In the genomic region with DNA sequence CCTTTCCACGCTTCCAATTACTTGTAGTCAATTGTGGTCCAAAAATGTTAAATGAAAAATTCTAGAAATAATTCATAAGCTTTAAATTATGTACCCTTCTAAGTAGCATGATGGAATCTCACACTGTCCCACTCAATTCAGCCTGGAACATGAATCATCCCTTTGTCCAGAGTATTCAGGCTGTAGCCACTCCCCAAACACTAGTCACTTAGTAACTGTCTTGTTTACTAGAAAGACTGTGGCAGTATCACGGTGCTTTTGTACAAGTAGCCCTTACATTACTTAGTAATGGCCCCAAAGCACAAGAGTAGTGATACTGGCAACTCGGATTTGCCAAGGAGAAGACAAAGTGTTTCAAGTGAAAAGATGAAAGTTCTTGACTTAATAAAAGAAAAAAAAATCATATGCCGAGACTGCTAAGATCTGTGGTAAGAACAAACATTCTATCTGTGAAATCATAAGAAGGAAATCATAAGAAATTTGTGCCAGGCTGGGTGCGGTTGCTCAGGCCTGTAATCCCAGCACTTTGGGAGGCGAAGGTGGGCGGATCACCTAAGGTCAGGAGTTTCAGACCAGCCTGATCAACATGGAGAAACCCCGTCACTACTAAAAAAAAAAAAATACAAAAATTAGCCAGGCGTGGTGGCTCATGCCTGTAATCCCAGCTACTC, we compare ENCODE assay signal across 10 cellular contexts.
A peak's percentile ranks its signal among the peaks of the same experiment; 100 is the strongest.
DNase-seq lines count a peak whose midpoint lies in the region; ATAC-seq, FAIRE-seq and TF ChIP-seq lines count a peak whose summit lies in the region.
"Had no signal": no experiment of that assay in that cellular context is flagged by ENCODE, and none has a peak within 500 bp of the region (broad histone marks: within the 10 kb centered on the region; RNA-seq: fewer than 3 reads in every experiment).

No MANE protein-coding gene starts in this region.

- POLR2A ChIA-PET in CD8-positive, alpha-beta T cell (lab: Charles Lee), result no interaction called here

- no peaks in the 10 kb centered on the region for H3K9me3 Mint-ChIP-seq in CD8-positive, alpha-beta T cell
- H3K9me3 Mint-ChIP-seq in activated naive CD4-positive, alpha-beta T cell treated with anti-CD3 and anti-CD28 coated beads, Interleukin-2, amount 50 U/mL, for 72 hours, result no peaks in the 10 kb centered on the region

- TF ChIP-seq CTCF in CD8-positive, alpha-beta T cell (IDR thresholded peaks at IDR 0.05), result no peak

- H3K27me3 ChIP-seq in CD8-positive, alpha-beta T cell (ENCODE audit: insufficient read depth, low read length), result no peaks in the 10 kb centered on the region
- H3K27me3 ChIP-seq: sigmoid colon had no signal

- in situ Hi-C loops in ACHN (cut with HindIII; ENCODE audit: low pct_ligation_motif_present, low pct_unique_long_range_greater_than_20kb, low sequenced_read_pairs), result no loop called here

- H3K36me3 Mint-ChIP-seq in CD8-positive, alpha-beta T cell, result peaks cover 36% of the 10 kb centered on the region
- peaks cover 3 to 16% of the 10 kb centered on the region in 2 donors for H3K36me3 Mint-ChIP-seq in activated naive CD4-positive, alpha-beta T cell treated with anti-CD3 and anti-CD28 coated beads, Interleukin-2, amount 50 U/mL, for 72 hours

- H3K4me3 ChIP-seq in CD8-positive, alpha-beta T cell (ENCODE audit: low read depth, low read length), result no peak overlapping the region
- H3K4me3 ChIP-seq: sigmoid colon had no signal

- CTCF ChIA-PET in CD8-positive, alpha-beta T cell (lab: Charles Lee), result no interaction called here

- peaks cover 6% of the 10 kb centered on the region for H3K36me3 ChIP-seq in CD8-positive, alpha-beta T cell (ENCODE audit: insufficient read depth, low read length)

- no peaks in the 10 kb centered on the region for H3K4me1 ChIP-seq in CD8-positive, alpha-beta T cell (ENCODE audit: insufficient read depth, low read length)
- H3K4me1 ChIP-seq: sigmoid colon had no signal

- no peak overlapping the region for H3K27ac ChIP-seq in CD8-positive, alpha-beta T cell (ENCODE audit: low read depth, low read length)
- H3K27ac ChIP-seq: sigmoid colon had no signal

- peak; percentile 89 for DNase-seq in ACHN
- DNase-seq in HTR-8/SVneo (ENCODE audit: insufficient read length, low spot score), result peak; percentile 11
- peak; percentile 8 for DNase-seq in brain pericyte (ENCODE audit: low read depth, low spot score)
- DNase-seq in left colon, result no peak
- DNase-seq in CD8-positive, alpha-beta T cell, result no peak
- no peak for DNase-seq in activated naive CD4-positive, alpha-beta T cell treated with anti-CD3 and anti-CD28 coated beads, Interleukin-2, amount 50 U/mL, for 72 hours (ENCODE audit: low spot score in 2 of 2)
- DNase-seq: sigmoid colon had no signal

- no peak for FAIRE-seq in HTR-8/SVneo (lab: Jason Lieb, UNC)
- FAIRE-seq: D721Med had no signal

- no peaks in the 10 kb centered on the region for H3K27me3 Mint-ChIP-seq in CD8-positive, alpha-beta T cell (ENCODE audit: low read depth)

- H3K9me3 ChIP-seq in CD8-positive, alpha-beta T cell (ENCODE audit: low read length), result no peaks in the 10 kb centered on the region
- H3K9me3 ChIP-seq: sigmoid colon had no signal

- ATAC-seq in left colon (peak; percentile 80), HG02588 (IDR thresholded peaks at IDR 0.05; ENCODE audit: unreplicated experiment) (no peak), GM18861 (IDR thresholded peaks at IDR 0.05; ENCODE audit: unreplicated experiment) (no peak)
- no peak for ATAC-seq in CD8-positive, alpha-beta T cell
- no peak for ATAC-seq in activated naive CD4-positive, alpha-beta T cell treated with anti-CD3 and anti-CD28 coated beads, Interleukin-2, amount 50 U/mL, for 72 hours

- no peak overlapping the region for H3K4me3 Mint-ChIP-seq in CD8-positive, alpha-beta T cell

- no peak overlapping the region for H3K27ac Mint-ChIP-seq in CD8-positive, alpha-beta T cell
- no peak overlapping the region for H3K27ac Mint-ChIP-seq in activated naive CD4-positive, alpha-beta T cell treated with anti-CD3 and anti-CD28 coated beads, Interleukin-2, amount 50 U/mL, for 72 hours

- no peaks in the 10 kb centered on the region for H3K4me1 Mint-ChIP-seq in CD8-positive, alpha-beta T cell (ENCODE audit: low read depth)

- intact Hi-C loops in left colon (cut with DNase I, micrococcal nuclease), result no loop called here
- intact Hi-C loops in CD8-positive, alpha-beta T cell (cut with DNase I, micrococcal nuclease), result no loop called here

Comparison
In these comparisons a context has a peak if more than half of its experiments do, and no peak if none do; other contexts are left out.
1. DNase-seq: peak in ACHN (single experiment), HTR-8/SVneo (single experiment) and brain pericyte (single experiment); none in left colon (0 of 2), CD8-positive, alpha-beta T cell (0 of 7) and activated naive CD4-positive, alpha-beta T cell treated with anti-CD3 and anti-CD28 coated beads, Interleukin-2, amount 50 U/mL, for 72 hours (0 of 2).